20 cellular contexts compared by ENCODE assay signal in the genomic region with DNA sequence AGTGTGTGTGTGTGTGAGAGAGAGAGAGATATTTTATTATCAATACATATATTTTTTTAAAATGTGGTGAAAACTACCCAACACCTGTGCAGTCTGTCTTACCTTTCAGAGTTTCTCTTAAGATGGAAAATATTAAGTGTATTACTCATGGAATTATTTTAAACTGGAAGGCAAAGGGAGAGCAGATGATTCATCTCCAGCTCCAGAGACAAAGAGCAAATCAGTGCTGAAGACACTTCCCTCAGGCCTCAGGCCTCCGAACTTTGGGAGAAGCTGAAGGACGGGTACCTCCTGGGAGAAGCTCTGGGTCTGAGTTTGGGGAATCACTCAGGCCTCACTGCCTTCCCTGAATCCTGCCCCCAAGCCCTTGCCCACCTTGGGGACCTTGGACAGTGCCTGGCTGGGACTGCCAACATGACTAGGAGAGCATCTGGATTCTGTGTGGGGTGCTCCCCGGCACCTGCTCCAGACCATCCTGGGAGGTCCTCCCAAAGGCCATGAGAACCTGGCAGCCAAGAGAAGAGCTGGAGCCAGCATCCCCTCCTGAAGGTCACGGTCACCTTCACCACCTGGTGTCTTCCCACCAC.
A peak's percentile ranks its signal among the peaks of the same experiment; 100 is the strongest.
DNase-seq lines count a peak whose midpoint lies in the region; ATAC-seq, FAIRE-seq and TF ChIP-seq lines count a peak whose summit lies in the region.
"Had no signal": no experiment of that assay in that cellular context is flagged by ENCODE, and none has a peak within 500 bp of the region (broad histone marks: within the 10 kb centered on the region; RNA-seq: fewer than 3 reads in every experiment).

No MANE protein-coding gene starts in this region.

- TF ChIP-seq POLR2A in H54 (IDR thresholded peaks at IDR 0.05; ENCODE audit: low read depth, low read length) = no peak

- in situ Hi-C loops in GM13977 (cut with MboI; ENCODE audit: low pct_unique_long_range_greater_than_20kb, low sequenced_read_pairs, unreplicated experiment) = no loop called here

- H3K9me3 Mint-ChIP-seq in type B pancreatic cell = no peaks in the 10 kb centered on the region
- H3K9me3 Mint-ChIP-seq: dendritic cell treated with granulocyte-macrophage colony-stimulating factor and Interleukin-4, amounts not matched to agents 40 ng/mL and 50 ng/mL, for 4 days; mesothelial cell of epicardium; T-helper 2 cell treated with Interferon-gamma antibody and Interleukin-4, amounts not matched to agents 5 μg/mL and 100 μg/mL, for 36 hours had no signal

- H3K4me1 ChIP-seq in RWPE2 (ENCODE audit: insufficient read depth, poor library complexity, severe bottlenecking) = peaks cover 6% of the 10 kb centered on the region
- H3K4me1 ChIP-seq: body of pancreas, right lobe of liver had no signal

- peaks cover 29% of the 10 kb centered on the region for H3K4me1 Mint-ChIP-seq in type B pancreatic cell (ENCODE audit: unreplicated experiment)
- H3K4me1 Mint-ChIP-seq: CD14-positive monocyte had no signal

- peak; percentile 87 for ATAC-seq in RWPE2 (ENCODE audit: low read depth)
- ATAC-seq: body of pancreas had no signal

- no peak overlapping the region for H3K4me3 Mint-ChIP-seq in type B pancreatic cell
- H3K4me3 Mint-ChIP-seq: CD14-positive monocyte; dendritic cell treated with granulocyte-macrophage colony-stimulating factor and Interleukin-4, amounts not matched to agents 40 ng/mL and 50 ng/mL, for 4 days; mesothelial cell of epicardium; T-helper 2 cell treated with Interferon-gamma antibody and Interleukin-4, amounts not matched to agents 5 μg/mL and 100 μg/mL, for 36 hours had no signal

- H3K36me3 Mint-ChIP-seq in type B pancreatic cell = no peaks in the 10 kb centered on the region
- H3K36me3 Mint-ChIP-seq: CD14-positive monocyte, mesothelial cell of epicardium had no signal

- peak; percentile 16 for DNase-seq in H54 (ENCODE audit: insufficient read length, low spot score)
- no peak for DNase-seq in RWPE2 (ENCODE audit: low spot score)
- peak; percentile 23 for DNase-seq in fibroblast of the aortic adventitia (ENCODE audit: low read depth)
- no peak for DNase-seq in type B pancreatic cell (ENCODE audit: extremely low spot score, unreplicated experiment)
- DNase-seq in NCI-H82 treated with DMSO at 0.1 percent for 48 hours (lab: John Stamatoyannopoulos, UW; ENCODE audit: unreplicated experiment) = no peak
- no peak for DNase-seq in GM13977 (ENCODE audit: low spot score)
- no peak for DNase-seq in UCSD-AML1 (lab: John Stamatoyannopoulos, UW; ENCODE audit: unreplicated experiment)
- DNase-seq: activated gamma-delta T cell treated with Interleukin-2 at 50 U/mL for 16 hours; body of pancreas; erythroblast; heart left ventricle; KG1; NCI-H1417; right lobe of liver; SIG-M5; stimulated activated CD8-positive, alpha-beta memory T cell treated with anti-CD3 and anti-CD28 coated beads, Interleukin-4, amount 100 ng/mL, for 48 hours had no signal

- peaks cover 6% of the 10 kb centered on the region for H3K27me3 Mint-ChIP-seq in type B pancreatic cell
- H3K27me3 Mint-ChIP-seq: dendritic cell treated with granulocyte-macrophage colony-stimulating factor and Interleukin-4, amounts not matched to agents 40 ng/mL and 50 ng/mL, for 4 days had no signal

- H3K27ac ChIP-seq in RWPE2 (ENCODE audit: poor library complexity, severe bottlenecking) = no peak overlapping the region
- H3K27ac ChIP-seq: body of pancreas, heart left ventricle, right lobe of liver had no signal

- H3K4me3 ChIP-seq in RWPE2 (ENCODE audit: severe bottlenecking) (no peak overlapping the region), fibroblast of the aortic adventitia (ENCODE audit: low read depth, low read length) (no peak overlapping the region)
- H3K4me3 ChIP-seq: body of pancreas, heart left ventricle, right lobe of liver had no signal

- FAIRE-seq in H54 (lab: Jason Lieb, UNC) = no peak

- H3K9me3 ChIP-seq in RWPE2 (ENCODE audit: severe bottlenecking) = no peaks in the 10 kb centered on the region
- H3K9me3 ChIP-seq: body of pancreas, heart left ventricle, right lobe of liver had no signal

- no peaks in the 10 kb centered on the region for H3K36me3 ChIP-seq in RWPE2 (ENCODE audit: low read depth)
- H3K36me3 ChIP-seq: heart left ventricle, right lobe of liver had no signal

- H3K27ac Mint-ChIP-seq in type B pancreatic cell = peak overlapping the region; percentile 74
- H3K27ac Mint-ChIP-seq: CD14-positive monocyte; dendritic cell treated with granulocyte-macrophage colony-stimulating factor and Interleukin-4, amounts not matched to agents 40 ng/mL and 50 ng/mL, for 4 days; T-helper 2 cell treated with Interferon-gamma antibody and Interleukin-4, amounts not matched to agents 5 μg/mL and 100 μg/mL, for 36 hours had no signal

- H3K27me3 ChIP-seq in RWPE2 (ENCODE audit: insufficient read depth, poor library complexity, severe bottlenecking) = no peaks in the 10 kb centered on the region
- H3K27me3 ChIP-seq: body of pancreas, right lobe of liver had no signal

- TF ChIP-seq CTCF in RWPE2 (IDR thresholded peaks at IDR 0.05; ENCODE audit: poor library complexity, severe bottlenecking) (no peak), fibroblast of the aortic adventitia (IDR thresholded peaks at IDR 0.05; ENCODE audit: insufficient read depth, low read length) (no peak), type B pancreatic cell (conservative IDR thresholded peaks at IDR 0.05) (no peak), GM13977 (IDR thresholded peaks at IDR 0.05; ENCODE audit: extremely low read depth, insufficient read depth, missing control alignments) (no peak)

Comparison
In these comparisons a context has a peak if more than half of its experiments do, and no peak if none do; other contexts are left out.
1. DNase-seq: peak in H54 (single experiment) and fibroblast of the aortic adventitia (single experiment); none in RWPE2 (single experiment), type B pancreatic cell (single experiment), NCI-H82 treated with DMSO at 0.1 percent for 48 hours (single experiment), GM13977 (single experiment) and UCSD-AML1 (single experiment).